Comparison of ENCODE assay signal across 8 cellular contexts in the genomic region with DNA sequence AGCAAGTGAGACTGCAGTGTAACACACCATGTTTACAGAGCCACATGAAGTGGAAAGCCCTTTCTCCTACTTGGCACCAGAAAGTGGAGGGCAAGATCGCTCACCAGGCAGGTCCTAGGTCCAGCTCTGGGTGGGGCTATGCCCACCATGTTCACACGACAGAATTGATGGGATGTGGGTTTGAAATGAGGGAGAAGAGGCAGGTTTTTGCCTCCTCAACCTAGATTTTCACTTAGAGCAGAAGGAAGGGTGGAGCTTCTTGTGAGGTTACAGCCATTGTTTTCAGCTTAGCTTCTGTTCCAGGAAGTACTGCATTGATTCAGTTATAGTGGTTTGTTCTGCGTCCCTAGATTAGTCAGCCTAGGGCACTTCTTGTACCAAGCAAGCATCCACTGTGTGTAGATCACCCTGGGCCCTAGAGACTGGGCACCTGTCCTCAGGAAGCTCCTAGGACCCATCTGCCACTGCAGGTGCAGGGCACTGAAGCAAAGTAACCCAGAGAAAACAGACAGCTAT. TPM values are rescaled to one million over a fixed set of nuclear protein-coding genes. Genes with fewer than 3 reads are reported as not detected.
DNase-seq lines count a peak whose midpoint lies in the region; ATAC-seq lines count a peak whose summit lies in the region.

No MANE protein-coding gene starts in this region.

- DNase-seq in CD8-positive, alpha-beta memory T cell = peak; percentile 12 to 69 (median 56)
- DNase-seq in Jurkat, Clone E6-1 (ENCODE audit: low read depth, low spot score) = peak; percentile 81
- peak; percentile 33 for DNase-seq in activated T-cell treated with anti-CD3 and anti-CD28 coated beads, Interleukin-2, amount 50 U/mL, for 4 hours
- DNase-seq in mesendoderm (no peak), DMS79 (lab: John Stamatoyannopoulos, UW) (no peak), AG20443 (ENCODE audit: low spot score) (no peak)

- no peak overlapping the region for H2BK15ac ChIP-seq in mesendoderm (replicated peaks; ENCODE audit: low read depth)

- no CpG with 5 or more reads among the region's 3 CpGs for WGBS in mesendoderm (ENCODE audit: extremely low coverage, insufficient coverage, low lambda C conversion rate)

- no peak overlapping the region for H3K18ac ChIP-seq in mesendoderm (ENCODE audit: low read length)

- no peak overlapping the region for H2BK120ac ChIP-seq in mesendoderm (ENCODE audit: low read depth, low read length)

- no peak overlapping the region for H3K23ac ChIP-seq in mesendoderm (ENCODE audit: low read length)

- no peaks in the 10 kb centered on the region for H3K27me3 Mint-ChIP-seq in CD8-positive, alpha-beta memory T cell
- no peaks in the 10 kb centered on the region for H3K27me3 Mint-ChIP-seq in activated T-cell treated with anti-CD3 and anti-CD28 coated beads, Interleukin-2, amount 50 U/mL, for 4 hours (ENCODE audit: low read depth)

- H3K4me2 ChIP-seq in mesendoderm (ENCODE audit: low read length) = no peak overlapping the region

- no peak overlapping the region for H4K8ac ChIP-seq in mesendoderm (ENCODE audit: low read depth, low read length)

- H3K56ac ChIP-seq in mesendoderm (ENCODE audit: low read length) = no peak overlapping the region

- no peak overlapping the region for H2BK5ac ChIP-seq in mesendoderm (ENCODE audit: low read length)

- H3K4me1 ChIP-seq in CD8-positive, alpha-beta memory T cell (ENCODE audit: insufficient read depth, low read length) = peaks cover 66% of the 10 kb centered on the region
- H3K4me1 ChIP-seq in muscle layer of duodenum (ENCODE audit: control insufficient read depth in 1 of 2, insufficient read depth in 2 of 2, low read length in 2 of 2) = no peaks in the 10 kb centered on the region
- H3K4me1 ChIP-seq in mesendoderm (ENCODE audit: control insufficient read depth, low read depth, low read length) = no peaks in the 10 kb centered on the region

- H3K27me3 ChIP-seq in CD8-positive, alpha-beta memory T cell (ENCODE audit: insufficient read depth, low read length, poor library complexity, severe bottlenecking) = no peaks in the 10 kb centered on the region
- H3K27me3 ChIP-seq in muscle layer of duodenum (ENCODE audit: low read depth, low read length) (no peaks in the 10 kb centered on the region), mesendoderm (ENCODE audit: insufficient read depth, low read length, poor library complexity) (no peaks in the 10 kb centered on the region)

- H3K79me2 ChIP-seq in mesendoderm (ENCODE audit: control insufficient read depth, insufficient read depth, low read length) = no peaks in the 10 kb centered on the region

- POLR2A ChIA-PET in CD8-positive, alpha-beta memory T cell (lab: Charles Lee) = interaction anchor here (0.8 to 2.4 kb wide), 7 partner anchors 10 to 203 kb away, joined by 3 to 12 read pairs (median 4); no protein-coding TSS in a partner anchor

- H3K36me3 ChIP-seq in CD8-positive, alpha-beta memory T cell (ENCODE audit: insufficient read depth, low read length) = peaks cover 4% of the 10 kb centered on the region
- H3K36me3 ChIP-seq in muscle layer of duodenum (ENCODE audit: control insufficient read depth in 1 of 2, insufficient read depth in 2 of 2, low read length in 2 of 2) = no peaks in the 10 kb centered on the region
- no peaks in the 10 kb centered on the region for H3K36me3 ChIP-seq in mesendoderm (ENCODE audit: control insufficient read depth, insufficient read depth, low read length)

- H3K4me3 ChIP-seq in CD8-positive, alpha-beta memory T cell (ENCODE audit: low read length) = peak overlapping the region; percentile 94
- H3K4me3 ChIP-seq in Jurkat, Clone E6-1 (ENCODE audit: low read length) = peak overlapping the region; percentile 75
- peak overlapping the region; percentile 32 to 67 for H3K4me3 ChIP-seq in muscle layer of duodenum (ENCODE audit: low read depth in 1 of 2, low read length in 2 of 2)
- no peak overlapping the region for H3K4me3 ChIP-seq in mesendoderm (ENCODE audit: low read length)

- H3K27ac Mint-ChIP-seq in CD8-positive, alpha-beta memory T cell = peak overlapping the region; percentile 94 to 99 (median 98)

- H4K5ac ChIP-seq in mesendoderm (ENCODE audit: low read length) = no peak overlapping the region

- peaks cover 58 to 69% (median 69%) of the 10 kb centered on the region in 3 donors for H3K4me1 Mint-ChIP-seq in CD8-positive, alpha-beta memory T cell
- H3K4me1 Mint-ChIP-seq in activated T-cell treated with anti-CD3 and anti-CD28 coated beads, Interleukin-2, amount 50 U/mL, for 4 hours (ENCODE audit: low read depth) = peaks cover 59% of the 10 kb centered on the region

- H3K36me3 Mint-ChIP-seq in CD8-positive, alpha-beta memory T cell = peaks cover 11 to 51% (median 12%) of the 10 kb centered on the region in 3 donors
- H3K36me3 Mint-ChIP-seq in activated T-cell treated with anti-CD3 and anti-CD28 coated beads, Interleukin-2, amount 50 U/mL, for 4 hours (ENCODE audit: insufficient read depth) = peaks cover 27% of the 10 kb centered on the region

- no peaks in the 10 kb centered on the region for H3K9me3 ChIP-seq in CD8-positive, alpha-beta memory T cell (ENCODE audit: low read length)
- no peaks in the 10 kb centered on the region for H3K9me3 ChIP-seq in muscle layer of duodenum (ENCODE audit: control insufficient read depth in 1 of 2, low read length in 2 of 2)

- H3K79me1 ChIP-seq in mesendoderm (ENCODE audit: low read length) = no peaks in the 10 kb centered on the region

- H3K4me3 Mint-ChIP-seq in CD8-positive, alpha-beta memory T cell = peak overlapping the region; percentile 97 to 99 (median 99)
- peak overlapping the region; percentile 98 for H3K4me3 Mint-ChIP-seq in activated T-cell treated with anti-CD3 and anti-CD28 coated beads, Interleukin-2, amount 50 U/mL, for 4 hours

- H3K4ac ChIP-seq in mesendoderm (ENCODE audit: low read depth, low read length) = no peak overlapping the region

- peak overlapping the region; percentile 95 for H3K27ac ChIP-seq in CD8-positive, alpha-beta memory T cell (ENCODE audit: low read depth, low read length)
- H3K27ac ChIP-seq in muscle layer of duodenum (ENCODE audit: low read length) = peak overlapping the region; percentile 77
- H3K27ac ChIP-seq in mesendoderm (ENCODE audit: low read depth, low read length) = no peak overlapping the region

- H3K9ac ChIP-seq in mesendoderm (ENCODE audit: low read length) = no peak overlapping the region

- peaks cover 0 to 1% (median 0%) of the 10 kb centered on the region in 5 donors for H3K9me3 Mint-ChIP-seq in CD8-positive, alpha-beta memory T cell
- no peaks in the 10 kb centered on the region for H3K9me3 Mint-ChIP-seq in activated T-cell treated with anti-CD3 and anti-CD28 coated beads, Interleukin-2, amount 50 U/mL, for 4 hours

- CTCF ChIA-PET in CD8-positive, alpha-beta memory T cell (lab: Charles Lee) = interaction anchor here (0.6 to 1.5 kb wide), 3 partner anchors 16 to 341 kb away, joined by 3 to 5 read pairs (median 4); no protein-coding TSS in a partner anchor

- peak; percentile 50 for ATAC-seq in GM19463 (IDR thresholded peaks at IDR 0.05; ENCODE audit: unreplicated experiment)
- peak; percentile 79 for ATAC-seq in activated T-cell treated with anti-CD3 and anti-CD28 coated beads, Interleukin-2, amount 50 U/mL, for 4 hours

- no peak overlapping the region for H2AK5ac ChIP-seq in mesendoderm (ENCODE audit: low read length)

RNA-seq across cellular contexts. Expression of a gene that starts 2.3 kb away (rescaled TPM):
- total RNA-seq in CD8-positive, alpha-beta memory T cell = 100 to 1,000 TPM; 190 to 194 TPM
- 1,104 TPM for polyA plus RNA-seq in CD8-positive, alpha-beta memory T cell
- polyA plus RNA-seq in Jurkat, Clone E6-1 (2012; ENCODE audit: insufficient read depth, insufficient read length) = 137 TPM
- total RNA-seq in activated T-cell treated with anti-CD3 and anti-CD28 coated beads, Interleukin-2, amount 50 U/mL, for 4 hours = 100 to 1,000 TPM; 163 to 217 (median 190) TPM
- polyA plus RNA-seq in mesendoderm (2013, experiment 1 of 2) = 0.32 TPM
- polyA plus RNA-seq in mesendoderm (2013, experiment 2 of 2) = 0.31 TPM

Comparison
In these comparisons a context has a peak if more than half of its experiments do, and no peak if none do; other contexts are left out.
1. DNase-seq: peak in CD8-positive, alpha-beta memory T cell (5 of 5), Jurkat, Clone E6-1 (single experiment) and activated T-cell treated with anti-CD3 and anti-CD28 coated beads, Interleukin-2, amount 50 U/mL, for 4 hours (single experiment); none in mesendoderm (single experiment), DMS79 (single experiment) and AG20443 (single experiment).